In the genomic region with DNA sequence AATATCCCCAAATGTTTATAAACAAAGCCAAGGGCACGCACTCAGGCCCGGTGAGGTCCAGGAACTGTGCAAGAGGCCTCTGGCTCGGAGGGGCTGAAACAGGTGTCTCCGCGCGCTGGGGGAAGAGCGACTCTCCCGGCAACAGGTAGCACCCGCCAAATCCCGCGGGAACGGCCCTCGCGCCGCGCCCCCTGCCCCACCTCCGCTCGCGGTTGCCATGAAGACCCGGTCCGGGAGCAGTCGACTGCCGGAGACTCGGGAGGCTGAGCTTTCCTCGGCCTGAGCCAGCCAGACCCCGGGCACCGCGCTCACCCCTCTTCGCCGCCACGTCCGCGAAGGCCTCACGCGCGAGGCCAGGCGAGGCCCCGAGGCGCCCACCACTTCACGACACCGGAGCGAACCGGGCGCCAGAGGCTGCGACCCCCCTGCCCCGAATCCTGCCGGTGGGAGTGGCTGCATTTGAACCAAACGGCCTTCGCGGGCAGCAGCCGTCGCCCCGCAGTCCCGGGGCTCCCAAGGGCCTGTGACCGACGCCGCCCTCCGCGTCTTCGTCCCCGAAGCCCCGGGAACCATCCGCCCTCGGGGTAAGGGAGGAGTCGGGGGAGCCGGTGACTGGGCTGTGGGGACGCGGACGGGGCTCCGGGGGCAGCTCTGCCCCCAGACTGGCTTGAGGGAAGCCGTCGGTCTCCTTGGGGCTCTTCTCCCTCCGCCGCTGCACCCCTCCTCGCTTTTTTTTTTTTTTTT, we compare ENCODE assay signal across 9 cellular contexts. TPM values are rescaled to one million over a fixed set of nuclear protein-coding genes. Genes with fewer than 3 reads are reported as not detected.
DNase-seq lines count a peak whose midpoint lies in the region; ATAC-seq, FAIRE-seq and TF ChIP-seq lines count a peak whose summit lies in the region.
"Had no signal": no experiment of that assay in that cellular context is flagged by ENCODE, and none has a peak within 500 bp of the region (broad histone marks: within the 10 kb centered on the region; RNA-seq: fewer than 3 reads in every experiment).

A gene with protein sequence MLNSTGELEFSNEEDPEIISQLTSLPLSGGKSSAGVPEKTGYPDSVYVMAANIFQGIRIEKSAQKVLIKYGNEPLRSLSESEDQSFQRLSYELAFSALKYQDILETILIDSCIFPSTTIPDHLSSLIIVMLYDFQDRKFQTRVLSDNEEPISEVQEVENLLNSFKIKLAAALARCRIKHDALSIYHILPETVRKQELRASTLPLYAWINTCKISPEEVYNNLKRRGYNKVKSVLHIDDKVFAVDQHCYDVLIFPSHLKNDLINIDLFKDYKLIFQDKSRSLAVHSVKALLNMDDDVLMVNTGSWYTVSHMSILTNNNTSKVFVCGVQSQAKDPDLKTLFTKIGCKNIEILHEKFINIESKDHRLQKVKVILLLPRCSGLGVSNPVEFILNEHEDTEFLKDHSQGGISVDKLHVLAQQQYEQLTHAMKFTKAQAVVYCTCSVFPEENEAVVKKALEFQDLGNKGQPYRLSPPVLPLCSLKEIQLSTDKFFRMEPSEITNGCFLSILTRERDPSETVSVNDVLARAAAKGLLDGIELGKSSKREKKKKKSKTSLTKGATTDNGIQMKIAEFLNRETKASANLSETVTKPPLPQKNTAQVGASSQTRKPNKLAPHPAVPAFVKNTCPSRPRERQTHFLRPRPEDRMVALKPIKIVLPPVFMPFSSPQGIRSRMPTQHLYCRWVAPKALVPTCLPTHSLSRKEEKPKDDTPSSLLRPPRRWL (plus strand): TSS at position 239 of the 744 bp plus-strand sequence. CDS start 739 bp downstream, outside the sequence.

- peak; percentile 60 for FAIRE-seq in GM12891 (lab: Jason Lieb, UNC)
- FAIRE-seq: TTC549 had no signal

- H3K9me3 ChIP-seq in Panc1 (ENCODE audit: control insufficient read depth, insufficient read depth, low read depth, low read length) (no peaks in the 10 kb centered on the region), lower lobe of right lung (no peaks in the 10 kb centered on the region)

- in situ Hi-C loops in Panc1 (cut with HindIII; ENCODE audit: low pct_unique_long_range_greater_than_20kb, low sequenced_read_pairs), result no loop called here

- CTCF ChIA-PET in Panc1 (lab: Charles Lee), result no interaction called here

- TF ChIP-seq CTCF in Panc1 (IDR thresholded peaks at IDR 0.05) (no peak), lower lobe of right lung (IDR thresholded peaks at IDR 0.05) (no peak)

- no peaks in the 10 kb centered on the region for H3K36me3 ChIP-seq in Panc1 (ENCODE audit: control insufficient read depth, insufficient read depth, low read length)
- no peaks in the 10 kb centered on the region for H3K36me3 ChIP-seq in lower lobe of right lung

- H3K4me3 ChIP-seq in Panc1 (ENCODE audit: low read depth in 2 of 2, low read length in 2 of 2), result peak within 1 kb of the TSS; percentile 45 to 58
- peak within 1 kb of the TSS; percentile 70 for H3K4me3 ChIP-seq in lower lobe of right lung

- intact Hi-C loops in Panc1 (cut with micrococcal nuclease; ENCODE audit: unreplicated experiment) (no loop called here), lower lobe of right lung (cut with DNase I) (no loop called here)

- H3K27me3 ChIP-seq in Panc1 (ENCODE audit: control insufficient read depth, insufficient read depth, low read length), result peaks cover 7% of the 10 kb centered on the region; the same call in 1 of the 2 replicates
- peaks cover 15% of the 10 kb centered on the region for H3K27me3 ChIP-seq in lower lobe of right lung (ENCODE audit: low read depth)

- H3K27ac ChIP-seq in Panc1 (ENCODE audit: low read length) (no peak within 1 kb of the TSS), lower lobe of right lung (peak within 1 kb of the TSS; percentile 77)

- H3K4me1 ChIP-seq in Panc1 (ENCODE audit: control insufficient read depth, insufficient read depth, low read length) (no peaks in the 10 kb centered on the region), lower lobe of right lung (peaks cover 12% of the 10 kb centered on the region)

- ATAC-seq in HG03442 (IDR thresholded peaks at IDR 0.05; ENCODE audit: unreplicated experiment), result peak; percentile 65
- peak; percentile 87 for ATAC-seq in Panc1
- ATAC-seq in lower lobe of right lung, result peak; percentile 96 to 97
- ATAC-seq in stimulated activated naive CD8-positive, alpha-beta T cell treated with anti-CD3 and anti-CD28 coated beads, Interleukin-15, amount 100 ng/mL, for 72 hours, result peak; percentile 83
- ATAC-seq in GM18498 (IDR thresholded peaks at IDR 0.05; ENCODE audit: unreplicated experiment), result no peak

- H3K27ac Mint-ChIP-seq in stimulated activated naive CD8-positive, alpha-beta T cell treated with anti-CD3 and anti-CD28 coated beads, Interleukin-15, amount 100 ng/mL, for 72 hours, result peak within 1 kb of the TSS; percentile 67 to 92

- TF ChIP-seq POLR2A in GM12891 (IDR thresholded peaks at IDR 0.05; ENCODE audit: low read depth, low read length), result no peak

- DNase-seq in GM12891 (ENCODE audit: insufficient read length, low spot score) (peak; percentile 40), Panc1 (ENCODE audit: low read depth, low spot score) (no peak), dermis blood vessel endothelial cell (peak; percentile 21), lower lobe of right lung (peak; percentile 89)
- DNase-seq in stimulated activated naive CD8-positive, alpha-beta T cell treated with anti-CD3 and anti-CD28 coated beads, Interleukin-15, amount 100 ng/mL, for 72 hours, result peak; percentile 48 to 64
- DNase-seq in central memory CD4-positive, alpha-beta T cell, result no peak

- H3K27me3 Mint-ChIP-seq in stimulated activated naive CD8-positive, alpha-beta T cell treated with anti-CD3 and anti-CD28 coated beads, Interleukin-15, amount 100 ng/mL, for 72 hours, result peaks cover 57% of the 10 kb centered on the region

- peaks cover 0 to 4% of the 10 kb centered on the region in 2 donors for H3K9me3 Mint-ChIP-seq in stimulated activated naive CD8-positive, alpha-beta T cell treated with anti-CD3 and anti-CD28 coated beads, Interleukin-15, amount 100 ng/mL, for 72 hours

- POLR2A ChIA-PET in Panc1 (lab: Charles Lee), result no interaction called here

- peak within 1 kb of the TSS; percentile 79 to 80 for H3K4me3 Mint-ChIP-seq in stimulated activated naive CD8-positive, alpha-beta T cell treated with anti-CD3 and anti-CD28 coated beads, Interleukin-15, amount 100 ng/mL, for 72 hours

- BruUV-seq in Panc1 (replicated peaks; lab: Mats Ljungman, UMichigan), result no TSS peak

- peaks cover 12% of the 10 kb centered on the region for H3K4me1 Mint-ChIP-seq in stimulated activated naive CD8-positive, alpha-beta T cell treated with anti-CD3 and anti-CD28 coated beads, Interleukin-15, amount 100 ng/mL, for 72 hours

TF ChIP-seq in GM12891, 5 proteins besides CTCF, POLR2A, EP300 and RAD21:
- TF ChIP-seq TAF1 (IDR thresholded peaks at IDR 0.05; ENCODE audit: low read depth, low read length), result no peak
- TF ChIP-seq SPI1 (IDR thresholded peaks at IDR 0.05; ENCODE audit: low read depth, low read length), result no peak
- no peak for TF ChIP-seq PAX5 (IDR thresholded peaks at IDR 0.05; ENCODE audit: insufficient read depth, low read length, severe bottlenecking)
- TF ChIP-seq POU2F2 (IDR thresholded peaks at IDR 0.05; ENCODE audit: low read depth, low read length), result no peak
- no peak for TF ChIP-seq POLR2AphosphoS5 (IDR thresholded peaks at IDR 0.05; ENCODE audit: low read depth, low read length)

RNA-seq across cellular contexts. Expression of the gene that starts here (rescaled TPM):
- 0.24 TPM for polyA plus RNA-seq in GM12891 (2012; ENCODE audit: low read depth, missing spikeins)
- 1.1 TPM for total RNA-seq in Panc1 (2021; ENCODE audit: unreplicated experiment)
- 0.45 TPM for polyA plus RNA-seq in Panc1 (2012; ENCODE audit: insufficient read length)
- 0.09 TPM in 1 of 2 replicates, not detected in the other for total RNA-seq in dermis blood vessel endothelial cell
- 9.2 TPM for total RNA-seq in lower lobe of right lung

Comparison
In these comparisons a context has a peak if more than half of its experiments do, and no peak if none do; other contexts are left out.
1. Peak in DNase-seq in dermis blood vessel endothelial cell; RNA of the gene not detected or under 1 TPM.
2. DNase-seq: peak in GM12891 (single experiment), lower lobe of right lung (single experiment) and stimulated activated naive CD8-positive, alpha-beta T cell treated with anti-CD3 and anti-CD28 coated beads, Interleukin-15, amount 100 ng/mL, for 72 hours (2 of 2); none in Panc1 (single experiment) and central memory CD4-positive, alpha-beta T cell (single experiment).